18 cellular contexts compared by ENCODE assay signal in the genomic region with DNA sequence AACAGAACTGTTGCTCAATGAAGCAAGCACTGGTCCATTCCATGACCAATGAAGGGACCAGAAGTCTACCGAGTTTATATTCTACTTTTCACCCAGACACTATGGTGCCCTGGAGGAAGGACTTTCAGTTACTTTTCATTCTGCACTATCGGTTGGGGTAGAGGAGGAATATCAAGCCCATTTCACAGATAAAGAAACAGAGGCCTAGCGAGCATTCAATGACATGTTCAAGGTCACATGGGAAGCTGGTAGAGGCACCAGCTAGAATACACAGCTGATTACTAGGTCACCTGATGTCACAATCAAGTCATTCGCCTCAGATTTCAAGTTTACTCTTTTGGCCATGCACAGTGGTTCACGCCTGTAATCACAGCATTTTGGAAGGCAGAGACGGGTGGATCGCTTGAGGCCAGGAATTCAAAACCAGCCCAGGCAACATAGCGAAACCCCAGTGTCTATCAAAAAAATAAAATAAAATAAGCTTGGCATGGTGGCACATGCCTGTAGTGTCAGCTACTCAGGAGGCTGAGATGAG. TPM values are rescaled to one million over a fixed set of nuclear protein-coding genes. Genes with fewer than 3 reads are reported as not detected.
"Had no signal": no experiment of that assay in that cellular context is flagged by ENCODE, and none has a peak within 500 bp of the region (broad histone marks: within the 10 kb centered on the region; RNA-seq: fewer than 3 reads in every experiment).

No MANE protein-coding gene starts in this region.

- H3K4me3 ChIP-seq: esophagus squamous epithelium, sigmoid colon, SJSA1 had no signal

- H3K9me3 ChIP-seq: esophagus squamous epithelium, sigmoid colon, SJSA1 had no signal

- H3K27me3 Mint-ChIP-seq: memory B cell; natural killer cell treated with Interleukin-12 subunit alpha and Interleukin-12 subunit beta and Interleukin-15 and Interleukin-18, amount 100 ng/mL, for 72 hours; progenitor cell of endocrine pancreas had no signal

- H3K4me1 ChIP-seq: sigmoid colon, SJSA1 had no signal

- DNase-seq: activated T-cell treated with anti-CD3 and anti-CD28 coated beads, Interleukin-2, amount 50 U/mL, for 48 hours; anterior cingulate cortex; esophagus squamous epithelium; foreskin fibroblast; nucleus accumbens; sigmoid colon; stimulated activated CD4-positive, alpha-beta T cell treated with anti-CD3 and anti-CD28 coated beads, Interleukin-2, amount 100 ng/mL, for 24 hours; stimulated activated naive CD8-positive, alpha-beta T cell treated with anti-CD3 and anti-CD28 coated beads, Interleukin-15, Interleukin-2, amounts not matched to agents 100 U/mL and 50 U/mL, for 24 hours; SW 1271 had no signal

- H3K27ac Mint-ChIP-seq: memory B cell; progenitor cell of endocrine pancreas; T-helper 2 cell treated with Interferon-gamma antibody and Interleukin-4, amounts not matched to agents 5 μg/mL and 100 μg/mL, for 36 hours had no signal

- H3K27ac ChIP-seq: SJSA1 had no signal

- H3K9me3 Mint-ChIP-seq: natural killer cell treated with Interleukin-12 subunit alpha and Interleukin-12 subunit beta and Interleukin-15 and Interleukin-18, amount 100 ng/mL, for 72 hours; T-helper 2 cell treated with Interferon-gamma antibody and Interleukin-4, amounts not matched to agents 5 μg/mL and 100 μg/mL, for 36 hours had no signal

- H3K4me3 Mint-ChIP-seq: memory B cell; natural killer cell treated with Interleukin-12 subunit alpha and Interleukin-12 subunit beta and Interleukin-15 and Interleukin-18, amount 100 ng/mL, for 72 hours; T-helper 2 cell treated with Interferon-gamma antibody and Interleukin-4, amounts not matched to agents 5 μg/mL and 100 μg/mL, for 36 hours had no signal

- H3K27me3 ChIP-seq: esophagus squamous epithelium, sigmoid colon, SJSA1 had no signal

RNA-seq across cellular contexts. Expression of gene PRG2, which starts 17.6 kb away (rescaled TPM):
- total RNA-seq: chondrocyte, esophagus squamous epithelium, progenitor cell of endocrine pancreas, sigmoid colon, SJSA1 had no signal
- polyA plus RNA-seq: sigmoid colon had no signal

RNA-seq across cellular contexts. Expression of gene PRG3, which starts 27.1 kb away (rescaled TPM):
- total RNA-seq: activated CD8-positive, alpha-beta memory T cell treated with anti-CD3 and anti-CD28 coated beads for 36 hours; chondrocyte; dermis microvascular lymphatic vessel endothelial cell; esophagus squamous epithelium; left lobe of liver; natural killer cell treated with Interleukin-12 subunit alpha and Interleukin-12 subunit beta and Interleukin-15 and Interleukin-18, amount 100 ng/mL, for 72 hours; progenitor cell of endocrine pancreas; sigmoid colon; SJSA1 had no signal
- polyA plus RNA-seq: sigmoid colon had no signal

RNA-seq across cellular contexts. Expression of gene RTN4RL2, which starts 52.3 kb away (rescaled TPM):
- total RNA-seq: dermis microvascular lymphatic vessel endothelial cell; natural killer cell treated with Interleukin-12 subunit alpha and Interleukin-12 subunit beta and Interleukin-15 and Interleukin-18, amount 100 ng/mL, for 72 hours; SJSA1 had no signal
